In genomic region chr11:134725939-134726639, GRCh38 we compare ENCODE assay signal across 14 cellular contexts.
DNase-seq lines count a peak whose midpoint lies in the region; ATAC-seq, FAIRE-seq and TF ChIP-seq lines count a peak whose summit lies in the region.
"Had no signal": no experiment of that assay in that cellular context is flagged by ENCODE, and none has a peak within 500 bp of the region (broad histone marks: within the 10 kb centered on the region; RNA-seq: fewer than 3 reads in every experiment).

No MANE protein-coding gene starts in this region.

- TF ChIP-seq CTCF in PC-3 (conservative IDR thresholded peaks at IDR 0.05; ENCODE audit: low read depth, low read length): peak; percentile 52; the same call in 1 of the 2 replicates
- peak; percentile 38 to 75 (median 66) for TF ChIP-seq CTCF in keratinocyte (optimal IDR thresholded peaks at IDR 0.05 in 1 of 3, IDR thresholded peaks at IDR 0.05 in 1 of 3, conservative IDR thresholded peaks at IDR 0.05 in 1 of 3; ENCODE audit: extremely low read depth in 1 of 3, insufficient read depth in 2 of 3, low read length in 3 of 3)
- peak in 1 of 3 experiments; percentile 12 for TF ChIP-seq CTCF in testis (IDR thresholded peaks at IDR 0.05)

- 0 out of 2 replicates have a peak, but pooled peaks cover 3% of the 10 kb centered on the region for H3K9me3 ChIP-seq in PC-3 (ENCODE audit: low read length)
- H3K9me3 ChIP-seq in keratinocyte (ENCODE audit: control insufficient read depth, low read depth, low read length): no peaks in the 10 kb centered on the region
- no peaks in the 10 kb centered on the region for H3K9me3 ChIP-seq in testis

- no peak overlapping the region for H3K9ac ChIP-seq in PC-3 (ENCODE audit: low read length)
- no peak overlapping the region for H3K9ac ChIP-seq in keratinocyte (ENCODE audit: control insufficient read depth, extremely low read depth, insufficient read depth, low read length)

- POLR2A ChIA-PET in PC-3 (lab: Charles Lee; ENCODE audit: unreplicated experiment): no interaction called here

- dilution Hi-C loops in keratinocyte (cut with MboI; ENCODE audit: extremely low pct_ligation_motif_present, low sequenced_read_pairs): no loop called here

- H3K9me2 ChIP-seq in PC-3 (replicated peaks; ENCODE audit: low read length): no peaks in the 10 kb centered on the region

- H3K9me1 ChIP-seq in keratinocyte (ENCODE audit: control insufficient read depth, extremely low read depth, insufficient read depth, low read length): no peaks in the 10 kb centered on the region

- intact Hi-C loops in PC-3 (cut with micrococcal nuclease) (no loop called here), testis (cut with DNase I; ENCODE audit: low total_unique reads) (no loop called here)

- H3K4me2 ChIP-seq in PC-3 (ENCODE audit: low read length) (no peak overlapping the region), keratinocyte (ENCODE audit: control insufficient read depth, extremely low read depth, insufficient read depth, low read depth, low read length) (no peak overlapping the region)

- H3K4me3 ChIP-seq in PC-3 (ENCODE audit: low read length) (no peak overlapping the region), keratinocyte (ENCODE audit: control insufficient read depth in 2 of 3, extremely low read depth in 1 of 3, insufficient read depth in 2 of 3, low read depth in 1 of 3, low read length in 3 of 3) (no peak overlapping the region), testis (no peak overlapping the region)
- H3K4me3 ChIP-seq: right atrium auricular region had no signal

- H2AFZ ChIP-seq in PC-3 (ENCODE audit: low read length): no peak overlapping the region
- H2AFZ ChIP-seq in keratinocyte (ENCODE audit: control insufficient read depth, low read length): no peak overlapping the region

- no peaks in the 10 kb centered on the region for H3F3A ChIP-seq in PC-3 (ENCODE audit: low read length, unreplicated experiment)

- ATAC-seq in PC-3 (no peak; the same call in 1 of the 2 replicates), GM19455 (IDR thresholded peaks at IDR 0.05; ENCODE audit: unreplicated experiment) (no peak)

- H3K4me1 ChIP-seq in PC-3 (ENCODE audit: insufficient read depth, low read length) (no peaks in the 10 kb centered on the region), keratinocyte (ENCODE audit: control insufficient read depth, extremely low read depth, insufficient read depth, low read length) (no peaks in the 10 kb centered on the region), testis (no peaks in the 10 kb centered on the region)
- H3K4me1 ChIP-seq: right atrium auricular region had no signal

- H4K20me1 ChIP-seq in PC-3 (ENCODE audit: low read length) (no peaks in the 10 kb centered on the region), keratinocyte (ENCODE audit: control insufficient read depth, extremely low read depth, insufficient read depth, low read length) (no peaks in the 10 kb centered on the region)

- TF ChIP-seq POLR2A in testis (IDR thresholded peaks at IDR 0.05): no peak

- no peak overlapping the region for H3K27ac ChIP-seq in PC-3 (ENCODE audit: low read length)
- H3K27ac ChIP-seq in keratinocyte (ENCODE audit: control insufficient read depth, insufficient read depth, low read length): no peak overlapping the region
- no peak overlapping the region for H3K27ac ChIP-seq in testis
- H3K27ac ChIP-seq: right atrium auricular region had no signal

- CTCF ChIA-PET in PC-3 (lab: Charles Lee): no interaction called here

- H3K36me3 ChIP-seq in PC-3 (ENCODE audit: low read depth, low read length) (no peaks in the 10 kb centered on the region), keratinocyte (ENCODE audit: control insufficient read depth in 2 of 2, extremely low read depth in 1 of 2, insufficient read depth in 2 of 2, low read length in 2 of 2) (no peaks in the 10 kb centered on the region), testis (ENCODE audit: low read depth, missing control alignments) (no peaks in the 10 kb centered on the region)
- H3K36me3 ChIP-seq: right atrium auricular region had no signal

- H3K27me3 ChIP-seq in PC-3 (ENCODE audit: low read length) (peaks cover 25% of the 10 kb centered on the region), keratinocyte (ENCODE audit: control insufficient read depth, extremely low read depth, insufficient read depth, low read length) (no peaks in the 10 kb centered on the region), testis (no peaks in the 10 kb centered on the region)
- H3K27me3 ChIP-seq: right atrium auricular region had no signal

- 61 to 64% methylated on average over 16 to 18 of the region's 18 CpGs for WGBS in testis, 2 donors

- DNase-seq in NCI-H146 (lab: John Stamatoyannopoulos, UW) (peak; percentile 20), NCI-H146 treated with DMSO at 0.1 percent for 48 hours (lab: John Stamatoyannopoulos, UW; ENCODE audit: unreplicated experiment) (no peak), PC-3 (peak; percentile 33), keratinocyte (ENCODE audit: low read depth, low spot score) (no peak), testis (peak; percentile 45), NCI-H2196 treated with DMSO at 0.1 percent for 48 hours (lab: John Stamatoyannopoulos, UW; ENCODE audit: unreplicated experiment) (no peak), foreskin melanocyte (no peak)
- DNase-seq: activated CD4-positive, alpha-beta T cell treated with anti-CD3 and anti-CD28 coated beads for 1 hour; activated effector memory CD4-positive, alpha-beta T cell treated with Interleukin-2 at 50 U/mL for 16 hours; cerebellar nuclear complex had no signal

- FAIRE-seq in keratinocyte (lab: Jason Lieb, UNC): no peak
- FAIRE-seq: frontal cortex, H54 had no signal

- H3K79me2 ChIP-seq in PC-3 (ENCODE audit: low read length) (no peaks in the 10 kb centered on the region), keratinocyte (ENCODE audit: control insufficient read depth, insufficient read depth, low read length) (no peaks in the 10 kb centered on the region)

- no TSS peak for BruUV-seq in PC-3 (replicated peaks; lab: Mats Ljungman, UMichigan)

Comparison
In these comparisons a context has a peak if more than half of its experiments do, and no peak if none do; other contexts are left out.
1. DNase-seq: peak in NCI-H146 (single experiment), PC-3 (single experiment) and testis (single experiment); none in NCI-H146 treated with DMSO at 0.1 percent for 48 hours (single experiment), keratinocyte (single experiment), NCI-H2196 treated with DMSO at 0.1 percent for 48 hours (single experiment) and foreskin melanocyte (single experiment).